ENCODE assay signal across 1 cellular context in genomic region chr17:35141681-35142466, GRCh38.
TF ChIP-seq lines count a peak whose summit lies in the region.

Gene NLE1, minus strand, starts transcription at chr17:35142303. Its CDS starts 28 bp downstream, at chr17:35142275.

TF ChIP-seq in HepG2, 621 proteins besides CTCF, POLR2A, EP300 and RAD21 (continued from another document and continues in another):
- TF ChIP-seq GMEB2 (CRISPR knock-in tag; IDR thresholded peaks at IDR 0.05; ENCODE audit: low read depth) (peak; percentile 62), MLXIP (CRISPR knock-in tag; IDR thresholded peaks at IDR 0.05; ENCODE audit: borderline replicate concordance) (no peak), ZSCAN30 (CRISPR knock-in tag; IDR thresholded peaks at IDR 0.05) (no peak), MAZ (IDR thresholded peaks at IDR 0.05; ENCODE audit: borderline replicate concordance, low read depth, low read length) (0 out of 2 replicates have a peak, but pooled peaks have one; percentile 54), MAZ (CRISPR knock-in tag; IDR thresholded peaks at IDR 0.05; ENCODE audit: low read depth) (peak; percentile 91), ZSCAN31 (CRISPR knock-in tag; IDR thresholded peaks at IDR 0.05; ENCODE audit: low read depth) (no peak; the same call in 1 of the 2 replicates), ATF6 (CRISPR knock-in tag; conservative IDR thresholded peaks at IDR 0.05) (0 out of 2 replicates have a peak, but pooled peaks have one; percentile 65), ETV6 (CRISPR knock-in tag; conservative IDR thresholded peaks at IDR 0.05) (no peak; the same call in 1 of the 2 replicates), ZSCAN5A (CRISPR knock-in tag; IDR thresholded peaks at IDR 0.05; ENCODE audit: borderline replicate concordance) (0 out of 2 replicates have a peak, but pooled peaks have one; percentile 84), SALL1 (CRISPR knock-in tag; IDR thresholded peaks at IDR 0.05) (peak; percentile 93), ARNTL (CRISPR knock-in tag; IDR thresholded peaks at IDR 0.05) (peak; percentile 88), RELA (CRISPR knock-in tag; IDR thresholded peaks at IDR 0.05) (peak; percentile 72; the same call in 1 of the 2 replicates), IKZF1 (IDR thresholded peaks at IDR 0.05) (no peak), TAF1 (CRISPR knock-in tag; IDR thresholded peaks at IDR 0.05) (peak; percentile 94), SPEN (CRISPR knock-in tag; IDR thresholded peaks at IDR 0.05; ENCODE audit: low read depth) (peak; percentile 91), ZNF747 (CRISPR knock-in tag; IDR thresholded peaks at IDR 0.05; ENCODE audit: borderline replicate concordance) (peak; percentile 85; the same call in 1 of the 2 replicates), GPN1 (CRISPR knock-in tag; IDR thresholded peaks at IDR 0.05; ENCODE audit: borderline replicate concordance) (0 out of 2 replicates have a peak, but pooled peaks have one; percentile 54), FIP1L1 (IDR thresholded peaks at IDR 0.05; ENCODE audit: borderline replicate concordance, insufficient read depth, low read depth, low read length) (no peak), ZNF225 (CRISPR knock-in tag; IDR thresholded peaks at IDR 0.05) (peak; percentile 72; the same call in 1 of the 2 replicates), MAFF (IDR thresholded peaks at IDR 0.05; ENCODE audit: low read depth, low read length) (no peak), KDM2A (CRISPR knock-in tag; IDR thresholded peaks at IDR 0.05; ENCODE audit: borderline replicate concordance, low read depth) (peak; percentile 97), ZNF691 (CRISPR knock-in tag; IDR thresholded peaks at IDR 0.05; ENCODE audit: borderline replicate concordance, low read depth) (peak; percentile 72), RAD51 (IDR thresholded peaks at IDR 0.05; ENCODE audit: borderline replicate concordance) (no peak), HIC2 (CRISPR knock-in tag; IDR thresholded peaks at IDR 0.05; ENCODE audit: low read depth) (0 out of 2 replicates have a peak, but pooled peaks have one; percentile 16), RFXANK (CRISPR knock-in tag; IDR thresholded peaks at IDR 0.05) (no peak), JUND (CRISPR knock-in tag; IDR thresholded peaks at IDR 0.05) (peak; percentile 19; the same call in 1 of the 2 replicates), ZHX1 (CRISPR knock-in tag; IDR thresholded peaks at IDR 0.05; ENCODE audit: low read depth) (no peak), SNRNP70 (IDR thresholded peaks at IDR 0.05; ENCODE audit: low read depth, low read length) (no peak), SP2 (CRISPR knock-in tag; IDR thresholded peaks at IDR 0.05) (no peak; the same call in 1 of the 2 replicates), RBFOX2 (IDR thresholded peaks at IDR 0.05; ENCODE audit: low read depth, low read length) (peak; percentile 94), ATF1 (CRISPR knock-in tag; IDR thresholded peaks at IDR 0.05) (no peak), ETV5 (CRISPR knock-in tag; IDR thresholded peaks at IDR 0.05; ENCODE audit: borderline replicate concordance) (peak; percentile 63), KDM5A (IDR thresholded peaks at IDR 0.05; ENCODE audit: borderline replicate concordance, low read length) (peak; percentile 69), ZNF607 (CRISPR knock-in tag; IDR thresholded peaks at IDR 0.05; ENCODE audit: borderline replicate concordance) (peak; percentile 91), HNF1A (IDR thresholded peaks at IDR 0.05; ENCODE audit: low read depth) (no peak), HNF1A (CRISPR knock-in tag; IDR thresholded peaks at IDR 0.05; ENCODE audit: borderline replicate concordance) (peak; percentile 82; the same call in 1 of the 2 replicates), TFE3 (CRISPR knock-in tag; IDR thresholded peaks at IDR 0.05) (peak; percentile 48; the same call in 1 of the 2 replicates), KDM5B (CRISPR knock-in tag; IDR thresholded peaks at IDR 0.05; ENCODE audit: borderline replicate concordance) (peak; percentile 97), MXI1 (IDR thresholded peaks at IDR 0.05; ENCODE audit: borderline replicate concordance, low read depth, low read length) (peak; percentile 96), ZNF331 (CRISPR knock-in tag; IDR thresholded peaks at IDR 0.05) (peak; percentile 72; the same call in 1 of the 2 replicates), AKAP8 (CRISPR knock-in tag; IDR thresholded peaks at IDR 0.05) (no peak), ZNF724P (CRISPR knock-in tag; IDR thresholded peaks at IDR 0.05; ENCODE audit: borderline replicate concordance) (no peak), ZZZ3 (CRISPR knock-in tag; IDR thresholded peaks at IDR 0.05; ENCODE audit: borderline replicate concordance) (peak; percentile 88)
